ENCODE assay signal across 9 cellular contexts in genomic region chr20:25984933-25985332, GRCh38.
DNase-seq lines count a peak whose midpoint lies in the region; ATAC-seq and TF ChIP-seq lines count a peak whose summit lies in the region.
"Had no signal": no experiment of that assay in that cellular context is flagged by ENCODE, and none has a peak within 500 bp of the region (broad histone marks: within the 10 kb centered on the region; RNA-seq: fewer than 3 reads in every experiment).

No MANE protein-coding gene starts in this region.

- no peak for TF ChIP-seq POLR2A in gastrocnemius medialis (IDR thresholded peaks at IDR 0.05)

- no peaks in the 10 kb centered on the region for H3K36me3 Mint-ChIP-seq in CD4-positive, alpha-beta memory T cell
- H3K36me3 Mint-ChIP-seq in glutamatergic neuron (ENCODE audit: unreplicated experiment), result peaks cover 21% of the 10 kb centered on the region

- ATAC-seq in gastrocnemius medialis, result no peak

- intact Hi-C loops in CD4-positive, alpha-beta memory T cell (cut with micrococcal nuclease), result no loop called here
- intact Hi-C loops in gastrocnemius medialis (cut with DNase I; ENCODE audit: low total_unique reads), result no loop called here

- no peaks in the 10 kb centered on the region for H3K27me3 ChIP-seq in CD4-positive, alpha-beta memory T cell (ENCODE audit: insufficient read depth, low read length)
- no peaks in the 10 kb centered on the region for H3K27me3 ChIP-seq in gastrocnemius medialis

- in situ Hi-C loops in gastrocnemius medialis (cut with MboI; ENCODE audit: low sequenced_read_pairs in 4 of 4), result no loop called here

- no peak overlapping the region for H3K27ac ChIP-seq in CD4-positive, alpha-beta memory T cell (ENCODE audit: low read depth, low read length)
- no peak overlapping the region for H3K27ac ChIP-seq in gastrocnemius medialis
- H3K27ac ChIP-seq: neutrophil had no signal

- peak overlapping the region in 2 of 8 donors; percentile 21 to 35 for H3K4me3 Mint-ChIP-seq in CD4-positive, alpha-beta memory T cell
- H3K4me3 Mint-ChIP-seq in glutamatergic neuron (ENCODE audit: unreplicated experiment), result no peak overlapping the region

- no peaks in the 10 kb centered on the region for H3K9me3 Mint-ChIP-seq in CD4-positive, alpha-beta memory T cell
- peaks cover 9% of the 10 kb centered on the region for H3K9me3 Mint-ChIP-seq in glutamatergic neuron (ENCODE audit: unreplicated experiment)

- POLR2A ChIA-PET in CD4-positive, alpha-beta memory T cell (lab: Charles Lee; ENCODE audit: partially characterized antibody), result no interaction called here

- no peaks in the 10 kb centered on the region for H3K9me3 ChIP-seq in CD4-positive, alpha-beta memory T cell (ENCODE audit: control insufficient read depth in 1 of 2, low read length in 2 of 2)
- no peaks in the 10 kb centered on the region for H3K9me3 ChIP-seq in gastrocnemius medialis
- H3K9me3 ChIP-seq: neutrophil had no signal

- DNase-seq in CD4-positive, alpha-beta memory T cell, result peak in 4 of 5 donors; percentile 21 to 43 (median 30)
- peak in 3 of 4 experiments; percentile 8 to 16 (median 14) for DNase-seq in activated CD4-positive, CD25-positive, alpha-beta regulatory T cell (lab: John Stamatoyannopoulos, UW)
- DNase-seq in dermis blood vessel endothelial cell, result peak; percentile 56
- DNase-seq in gastrocnemius medialis, result peak in 1 of 2 donors; percentile 20
- no peak for DNase-seq in SW 1271 (lab: John Stamatoyannopoulos, UW)
- DNase-seq in putamen (ENCODE audit: low spot score), result no peak
- DNase-seq in SIG-M5 (lab: John Stamatoyannopoulos, UW), result no peak
- no peak for DNase-seq in glutamatergic neuron

- no peak for TF ChIP-seq CTCF in gastrocnemius medialis (IDR thresholded peaks at IDR 0.05 in 4 of 5, conservative IDR thresholded peaks at IDR 0.05 in 1 of 5)
- no peak for TF ChIP-seq CTCF in glutamatergic neuron (IDR thresholded peaks at IDR 0.05; ENCODE audit: partially characterized antibody, unreplicated experiment)

- CTCF ChIA-PET in CD4-positive, alpha-beta memory T cell (lab: Charles Lee; ENCODE audit: partially characterized antibody), result no interaction called here

- H3K36me3 ChIP-seq in CD4-positive, alpha-beta memory T cell (ENCODE audit: insufficient read depth, low read length), result no peaks in the 10 kb centered on the region
- H3K36me3 ChIP-seq in gastrocnemius medialis, result no peaks in the 10 kb centered on the region
- H3K36me3 ChIP-seq: neutrophil had no signal

- H3K27me3 Mint-ChIP-seq in CD4-positive, alpha-beta memory T cell, result peaks cover 0 to 1% of the 10 kb centered on the region in 2 donors
- H3K27me3 Mint-ChIP-seq in glutamatergic neuron (ENCODE audit: unreplicated experiment), result peaks cover 14% of the 10 kb centered on the region

- peaks cover 7 to 34% (median 11%) of the 10 kb centered on the region in 4 donors for H3K4me1 Mint-ChIP-seq in CD4-positive, alpha-beta memory T cell
- H3K4me1 Mint-ChIP-seq in glutamatergic neuron (ENCODE audit: low read depth, unreplicated experiment), result peaks cover 3% of the 10 kb centered on the region

- H3K4me3 ChIP-seq in CD4-positive, alpha-beta memory T cell (ENCODE audit: low read length in 2 of 2), result no peak overlapping the region
- peak overlapping the region; percentile 29 to 51 (median 41) for H3K4me3 ChIP-seq in gastrocnemius medialis

- no peaks in the 10 kb centered on the region for H3K4me1 ChIP-seq in CD4-positive, alpha-beta memory T cell (ENCODE audit: insufficient read depth, low read length)
- H3K4me1 ChIP-seq in gastrocnemius medialis, result no peaks in the 10 kb centered on the region

- H3K27ac Mint-ChIP-seq in CD4-positive, alpha-beta memory T cell, result no peak overlapping the region
- H3K27ac Mint-ChIP-seq in glutamatergic neuron (ENCODE audit: unreplicated experiment), result no peak overlapping the region

Comparison
In these comparisons a context has a peak if more than half of its experiments do, and no peak if none do; other contexts are left out.
1. DNase-seq: peak in CD4-positive, alpha-beta memory T cell (4 of 5), activated CD4-positive, CD25-positive, alpha-beta regulatory T cell (3 of 4) and dermis blood vessel endothelial cell (single experiment); none in SW 1271 (0 of 2), putamen (single experiment), SIG-M5 (single experiment) and glutamatergic neuron (single experiment).
2. H3K4me3 ChIP-seq: peak in gastrocnemius medialis (4 of 4); none in CD4-positive, alpha-beta memory T cell (0 of 2).